ENCODE assay signal across 9 cellular contexts in genomic region chr2:216216951-216217903, GRCh38.
A peak's percentile ranks its signal among the peaks of the same experiment; 100 is the strongest.
DNase-seq lines count a peak whose midpoint lies in the region; ATAC-seq, FAIRE-seq and TF ChIP-seq lines count a peak whose summit lies in the region.
"Had no signal": no experiment of that assay in that cellular context is flagged by ENCODE, and none has a peak within 500 bp of the region (broad histone marks: within the 10 kb centered on the region; RNA-seq: fewer than 3 reads in every experiment).

No MANE protein-coding gene starts in this region.

- H3K36me3 ChIP-seq in effector memory CD4-positive, alpha-beta T cell (ENCODE audit: control insufficient read depth, insufficient read depth, low read length) = no peaks in the 10 kb centered on the region

- H3K27ac ChIP-seq in AG04450 (ENCODE audit: low read depth, low read length) = peak overlapping the region; percentile 34
- no peak overlapping the region for H3K27ac ChIP-seq in effector memory CD4-positive, alpha-beta T cell (ENCODE audit: insufficient read depth, low read length, poor library complexity, severe bottlenecking)

- no peaks in the 10 kb centered on the region for H3K27me3 ChIP-seq in AG04450 (ENCODE audit: control insufficient read depth, insufficient read depth, low read length)
- no peaks in the 10 kb centered on the region for H3K27me3 ChIP-seq in effector memory CD4-positive, alpha-beta T cell (replicated peaks; ENCODE audit: control insufficient read depth, insufficient read depth, low read length, poor library complexity, severe bottlenecking)

- H3K4me3 ChIP-seq in AG04450 (ENCODE audit: low read depth, low read length) = no peak overlapping the region
- H3K4me3 ChIP-seq in effector memory CD4-positive, alpha-beta T cell (ENCODE audit: insufficient read depth, low read depth, low read length, poor library complexity, severe bottlenecking) = no peak overlapping the region

- H3K4me1 Mint-ChIP-seq in CD14-positive monocyte = peaks cover 25% of the 10 kb centered on the region

- CTCF ChIA-PET in AG04450 (lab: Charles Lee) = interaction anchor here (0.8 to 3.3 kb wide), 7 partner anchors 14 to 450 kb away, joined by 3 to 13 read pairs (median 4); no protein-coding TSS in a partner anchor

- no peak overlapping the region for H3K4me3 Mint-ChIP-seq in CD14-positive monocyte

- H3K27me3 Mint-ChIP-seq in CD14-positive monocyte (ENCODE audit: low read depth in 3 of 3) = peaks cover 0 to 1% (median 0%) of the 10 kb centered on the region in 3 donors

- POLR2A ChIA-PET in AG04450 (lab: Yijun Ruan, JAX) = interaction anchor here (0.9 to 1.3 kb wide), 2 partner anchors 22 to 281 kb away, joined by 3 read pairs; partner anchors contain the start of gene RPL37A

- no peaks in the 10 kb centered on the region for H3K4me1 ChIP-seq in effector memory CD4-positive, alpha-beta T cell (ENCODE audit: control insufficient read depth, insufficient read depth, low read length, poor library complexity, severe bottlenecking)

- TF ChIP-seq CTCF in AG04450 (IDR thresholded peaks at IDR 0.05; ENCODE audit: low read depth, low read length) (no peak), CD14-positive monocyte (IDR thresholded peaks at IDR 0.05) (no peak)

- DNase-seq in AG04450 (ENCODE audit: low read depth, low spot score) (peak; percentile 23), GM19239 (ENCODE audit: insufficient read length, low spot score) (no peak), SW480 (ENCODE audit: low spot score) (peak; percentile 71), left ventricle myocardium superior (no peak), CD14-positive monocyte (ENCODE audit: low spot score) (no peak)
- DNase-seq in central memory CD4-positive, alpha-beta T cell = no peak
- no peak for DNase-seq in effector memory CD4-positive, alpha-beta T cell
- DNase-seq: NCI-H1436 treated with DMSO at 0.1 percent for 48 hours had no signal

- peak; percentile 51 for FAIRE-seq in GM19239 (lab: Jason Lieb, UNC)

- intact Hi-C loops in left ventricle myocardium superior (cut with micrococcal nuclease) (no loop called here), CD14-positive monocyte (cut with micrococcal nuclease) (no loop called here)

- peaks cover 0 to 3% (median 0%) of the 10 kb centered on the region in 7 donors for H3K9me3 Mint-ChIP-seq in CD14-positive monocyte

- ATAC-seq in left ventricle myocardium superior = peak; percentile 41
- no peak for ATAC-seq in HG03457 (IDR thresholded peaks at IDR 0.05; ENCODE audit: unreplicated experiment)

- peak overlapping the region in 2 of 7 donors; percentile 13 to 37 for H3K27ac Mint-ChIP-seq in CD14-positive monocyte

- peaks cover 16 to 34% of the 10 kb centered on the region in 2 donors for H3K36me3 Mint-ChIP-seq in CD14-positive monocyte

- no peaks in the 10 kb centered on the region for H3K9me3 ChIP-seq in AG04450 (ENCODE audit: control insufficient read depth, insufficient read depth, low read length)
- H3K9me3 ChIP-seq in effector memory CD4-positive, alpha-beta T cell (ENCODE audit: control insufficient read depth, low read length) = no peaks in the 10 kb centered on the region

Comparison
In these comparisons a context has a peak if more than half of its experiments do, and no peak if none do; other contexts are left out.
1. DNase-seq: peak in AG04450 (single experiment) and SW480 (single experiment); none in GM19239 (single experiment), left ventricle myocardium superior (single experiment), central memory CD4-positive, alpha-beta T cell (single experiment), CD14-positive monocyte (single experiment) and effector memory CD4-positive, alpha-beta T cell (0 of 3).